In the genomic region with DNA sequence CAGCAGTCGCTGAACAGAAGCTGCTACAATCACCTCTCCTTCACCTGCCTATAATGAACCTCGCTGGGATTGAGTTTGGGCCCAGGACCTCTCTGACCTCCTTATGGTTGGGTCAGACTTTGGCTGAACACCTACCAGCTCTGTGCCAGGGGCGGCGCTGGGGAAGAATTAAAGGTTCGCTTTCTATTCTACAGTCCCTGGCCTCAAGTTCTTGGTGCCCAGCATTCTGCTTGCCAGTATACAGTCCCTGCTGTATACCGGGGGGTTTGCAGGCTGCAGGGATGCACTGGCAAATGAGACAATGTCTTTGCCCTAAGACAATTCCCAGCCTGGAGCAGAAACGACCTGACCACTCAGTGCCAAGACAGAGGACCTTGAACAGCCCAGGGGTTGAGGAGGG, we compare ENCODE assay signal across 8 cellular contexts. TPM values are rescaled to one million over a fixed set of nuclear protein-coding genes. Genes with fewer than 3 reads are reported as not detected.
DNase-seq lines count a peak whose midpoint lies in the region; ATAC-seq and TF ChIP-seq lines count a peak whose summit lies in the region.

No MANE protein-coding gene starts in this region.

- peaks cover 30% of the 10 kb centered on the region for H3K4me1 Mint-ChIP-seq in activated naive CD8-positive, alpha-beta T cell treated with anti-CD3 and anti-CD28 coated beads, Interleukin-2, amount 50 U/mL, for 24 hours
- peaks cover 39% of the 10 kb centered on the region for H3K4me1 Mint-ChIP-seq in memory B cell

- TF ChIP-seq CTCF in cardiac muscle cell (IDR thresholded peaks at IDR 0.05; ENCODE audit: low read depth, low read length) (no peak), upper lobe of right lung (IDR thresholded peaks at IDR 0.05) (no peak)

- H3K4me1 ChIP-seq in cardiac muscle cell (ENCODE audit: low read depth) = no peaks in the 10 kb centered on the region
- H3K4me1 ChIP-seq in upper lobe of right lung = no peaks in the 10 kb centered on the region

- DNase-seq in cardiac muscle cell (ENCODE audit: low read depth in 1 of 2, low spot score in 1 of 2) = no peak
- DNase-seq in cardiac septum (ENCODE audit: low spot score) = no peak
- DNase-seq in activated naive CD8-positive, alpha-beta T cell treated with anti-CD3 and anti-CD28 coated beads, Interleukin-2, amount 50 U/mL, for 24 hours = no peak
- peak in 1 of 2 donors; percentile 20 for DNase-seq in memory B cell (ENCODE audit: low spot score in 2 of 2)
- DNase-seq in upper lobe of right lung = no peak
- DNase-seq in NCI-H187 (lab: John Stamatoyannopoulos, UW) = no peak
- no peak for DNase-seq in T-helper 9 cell
- DNase-seq in islet precursor cell = no peak

- intact Hi-C loops in cardiac septum (cut with DNase I) = loop anchor here (5.0 kb wide), 1 partner anchor 73 kb away; no protein-coding TSS in a partner anchor
- intact Hi-C loops in upper lobe of right lung (cut with DNase I) = no loop called here

- no peak for ATAC-seq in activated naive CD8-positive, alpha-beta T cell treated with anti-CD3 and anti-CD28 coated beads, Interleukin-2, amount 50 U/mL, for 24 hours
- ATAC-seq in memory B cell (ENCODE audit: low read depth) (no peak), upper lobe of right lung (no peak)

- no peaks in the 10 kb centered on the region for H3K36me3 Mint-ChIP-seq in activated naive CD8-positive, alpha-beta T cell treated with anti-CD3 and anti-CD28 coated beads, Interleukin-2, amount 50 U/mL, for 24 hours (ENCODE audit: low read depth)
- H3K36me3 Mint-ChIP-seq in memory B cell = no peaks in the 10 kb centered on the region

- H3K4me3 ChIP-seq in cardiac muscle cell = peak overlapping the region; percentile 100
- peak overlapping the region; percentile 77 for H3K4me3 ChIP-seq in upper lobe of right lung

- H3K9me3 ChIP-seq in cardiac muscle cell (ENCODE audit: low read depth) (no peaks in the 10 kb centered on the region), upper lobe of right lung (no peaks in the 10 kb centered on the region)

- no peak overlapping the region for H3K27ac ChIP-seq in cardiac muscle cell
- peak overlapping the region; percentile 39 for H3K27ac ChIP-seq in upper lobe of right lung

- H3K27me3 ChIP-seq in cardiac muscle cell (no peaks in the 10 kb centered on the region), upper lobe of right lung (no peaks in the 10 kb centered on the region)

- no peaks in the 10 kb centered on the region for H3K9me3 Mint-ChIP-seq in activated naive CD8-positive, alpha-beta T cell treated with anti-CD3 and anti-CD28 coated beads, Interleukin-2, amount 50 U/mL, for 24 hours
- no peaks in the 10 kb centered on the region for H3K9me3 Mint-ChIP-seq in memory B cell

- peak overlapping the region; percentile 60 for H3K4me3 Mint-ChIP-seq in activated naive CD8-positive, alpha-beta T cell treated with anti-CD3 and anti-CD28 coated beads, Interleukin-2, amount 50 U/mL, for 24 hours
- H3K4me3 Mint-ChIP-seq in memory B cell = peak overlapping the region; percentile 86

- H3K36me3 ChIP-seq in cardiac muscle cell (no peaks in the 10 kb centered on the region), upper lobe of right lung (no peaks in the 10 kb centered on the region)

- no peaks in the 10 kb centered on the region for H3K27me3 Mint-ChIP-seq in activated naive CD8-positive, alpha-beta T cell treated with anti-CD3 and anti-CD28 coated beads, Interleukin-2, amount 50 U/mL, for 24 hours
- H3K27me3 Mint-ChIP-seq in memory B cell = no peaks in the 10 kb centered on the region

- H3K27ac Mint-ChIP-seq in activated naive CD8-positive, alpha-beta T cell treated with anti-CD3 and anti-CD28 coated beads, Interleukin-2, amount 50 U/mL, for 24 hours = no peak overlapping the region
- H3K27ac Mint-ChIP-seq in memory B cell = peak overlapping the region; percentile 76

RNA-seq across cellular contexts. Expression of a gene that starts 0.9 kb away (rescaled TPM):
- total RNA-seq in cardiac muscle cell (22.5 and 34.1 TPM in 2 replicates), cardiac septum (16.1 TPM), upper lobe of right lung (24.7 TPM)
- polyA plus RNA-seq in cardiac muscle cell = 42.9 and 59.8 TPM in 2 replicates
